ENCODE assay signal across 11 cellular contexts in the genomic region with DNA sequence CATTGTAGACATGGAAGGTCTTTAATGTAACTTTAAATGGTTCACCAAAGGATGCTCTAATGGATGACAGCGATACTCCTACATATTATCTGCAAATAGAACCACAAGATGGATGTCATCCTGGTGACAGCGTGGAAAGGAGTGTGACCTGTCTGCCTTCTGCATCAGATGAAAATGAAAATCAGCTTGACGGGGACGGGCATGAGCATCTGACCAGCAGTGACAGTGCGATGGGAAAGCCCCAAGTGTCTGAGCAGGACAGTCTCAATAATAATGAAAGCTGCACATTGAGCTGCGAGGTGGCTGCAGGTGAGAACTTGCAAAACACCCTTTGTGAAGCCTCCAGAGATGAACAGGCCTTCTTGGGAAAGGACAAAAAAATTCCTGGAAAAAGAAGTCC. TPM values are rescaled to one million over a fixed set of nuclear protein-coding genes. Genes with fewer than 3 reads are reported as not detected.
DNase-seq lines count a peak whose midpoint lies in the region; ATAC-seq and TF ChIP-seq lines count a peak whose summit lies in the region.
"Had no signal": no experiment of that assay in that cellular context is flagged by ENCODE, and none has a peak within 500 bp of the region (broad histone marks: within the 10 kb centered on the region; RNA-seq: fewer than 3 reads in every experiment).

No MANE protein-coding gene starts in this region.

- H3K36me3 ChIP-seq in IMR-90 (ENCODE audit: control insufficient read depth, insufficient read depth, low read length) = peaks cover 4% of the 10 kb centered on the region

- peak overlapping the region; percentile 81 for H2BK120ac ChIP-seq in IMR-90 (ENCODE audit: low read depth, low read length)

- peak overlapping the region; percentile 95 for H2AK5ac ChIP-seq in IMR-90 (ENCODE audit: low read depth, low read length)

- TF ChIP-seq POLR2A in IMR-90 (IDR thresholded peaks at IDR 0.05; ENCODE audit: low read depth, low read length) = no peak

- H3K79me1 ChIP-seq in IMR-90 (ENCODE audit: low read depth in 1 of 2, low read length in 2 of 2) = peaks cover 14 to 53% of the 10 kb centered on the region in 2 experiments

- H3K4me3 ChIP-seq in GM12865 (ENCODE audit: low read depth, low read length) (peak overlapping the region; percentile 41), IMR-90 (ENCODE audit: insufficient read depth, low read depth, low read length) (no peak overlapping the region)

- H3K9ac ChIP-seq in IMR-90 (ENCODE audit: low read depth, low read length) = no peak overlapping the region
- H3K9ac ChIP-seq: parathyroid adenoma had no signal

- peak overlapping the region; percentile 97; the same call in 2 of the 3 replicates for H2BK15ac ChIP-seq in IMR-90 (ENCODE audit: low read depth, low read length)

- peak; percentile 98 for ATAC-seq in GM19043 (IDR thresholded peaks at IDR 0.05; ENCODE audit: low read depth, unreplicated experiment)
- peak; percentile 98 for ATAC-seq in HG02759 (IDR thresholded peaks at IDR 0.05; ENCODE audit: unreplicated experiment)
- ATAC-seq in IMR-90 (ENCODE audit: low read depth) = no peak

- peaks cover 12% of the 10 kb centered on the region for H3K9me1 ChIP-seq in IMR-90 (ENCODE audit: insufficient read depth, low read length)

- H3K4me3 Mint-ChIP-seq in mesothelial cell of epicardium = no peak overlapping the region

- dilution Hi-C loops in IMR-90 (cut with HindIII; ENCODE audit: low sequenced_read_pairs, unreplicated experiment) = no loop called here

- H3K4me1 Mint-ChIP-seq in mesothelial cell of epicardium = peaks cover 5% of the 10 kb centered on the region

- TF ChIP-seq RAD21 in IMR-90 (IDR thresholded peaks at IDR 0.05; ENCODE audit: low read length) = no peak

- peak overlapping the region; percentile 96 for H3K4ac ChIP-seq in IMR-90 (ENCODE audit: low read depth, low read length)

- no peak overlapping the region for H2AFZ ChIP-seq in IMR-90 (replicated peaks; ENCODE audit: low read length, poor library complexity)
- H2AFZ ChIP-seq: parathyroid adenoma had no signal

- H4K20me1 ChIP-seq in IMR-90 (ENCODE audit: insufficient read depth, low read length) = no peaks in the 10 kb centered on the region

- TF ChIP-seq CTCF in GM12865 (IDR thresholded peaks at IDR 0.05; ENCODE audit: insufficient read depth, low read depth, low read length, missing control alignments) = no peak
- TF ChIP-seq CTCF in IMR-90 (conservative IDR thresholded peaks at IDR 0.05; ENCODE audit: low read depth, low read length) = no peak
- TF ChIP-seq CTCF in mesothelial cell of epicardium (IDR thresholded peaks at IDR 0.05; ENCODE audit: unreplicated experiment) = no peak

- H3K23ac ChIP-seq in IMR-90 (ENCODE audit: low read depth, low read length) = peak overlapping the region; percentile 80

- H3K27me3 ChIP-seq in IMR-90 (ENCODE audit: control insufficient read depth, insufficient read depth, low read length) = no peaks in the 10 kb centered on the region

- H2BK5ac ChIP-seq in IMR-90 (ENCODE audit: low read depth, low read length, poor library complexity, severe bottlenecking) = peak overlapping the region; percentile 70

- H3K4me2 ChIP-seq in IMR-90 (ENCODE audit: low read depth, low read length) = no peak overlapping the region

- 97% methylated on average over 4 of the region's 6 CpGs; no CpG with 5 or more reads in 1 of the 2 experiments for WGBS in IMR-90 (ENCODE audit: extremely low coverage in 2 of 2, insufficient read length in 1 of 2), 2 experiments

- peak overlapping the region; percentile 74 for H3K14ac ChIP-seq in IMR-90 (replicated peaks; ENCODE audit: low read depth, low read length)

- peaks cover 14% of the 10 kb centered on the region for H3K9me3 Mint-ChIP-seq in mesothelial cell of epicardium

- BruUV-seq in IMR-90 (replicated peaks; lab: Mats Ljungman, UMichigan) = no TSS peak

- H3K27me3 Mint-ChIP-seq in mesothelial cell of epicardium (ENCODE audit: low read depth) = no peaks in the 10 kb centered on the region
- H3K27me3 Mint-ChIP-seq: IgD-negative memory B cell had no signal

- peaks cover 2% of the 10 kb centered on the region; the same call in 1 of the 2 replicates for H3K9me3 ChIP-seq in IMR-90 (ENCODE audit: control insufficient read depth, insufficient read depth, low read length)

- in situ Hi-C loops in IMR-90 (cut with MboI; ENCODE audit: low sequenced_read_pairs) = no loop called here

- peaks cover 27% of the 10 kb centered on the region for H3K36me3 Mint-ChIP-seq in mesothelial cell of epicardium

- H3K27ac ChIP-seq in IMR-90 (ENCODE audit: insufficient read depth, low read length) = peak overlapping the region; percentile 36; the same call in 1 of the 2 replicates
- H3K27ac ChIP-seq: parathyroid adenoma had no signal

- H4K91ac ChIP-seq in IMR-90 (ENCODE audit: insufficient read depth, low read depth, low read length) = peak overlapping the region; percentile 98

- peak; percentile 87 for DNase-seq in GM12865 (ENCODE audit: low read depth)
- no peak for DNase-seq in IMR-90
- DNase-seq in OCI-M1 (lab: John Stamatoyannopoulos, UW) = no peak
- DNase-seq in NCI-H1694 (lab: John Stamatoyannopoulos, UW) = no peak
- DNase-seq in epidermal melanocyte (ENCODE audit: insufficient read length, low spot score) = no peak
- no peak for DNase-seq in mesothelial cell of epicardium (ENCODE audit: low spot score in 2 of 2, unreplicated experiment in 2 of 2)
- DNase-seq: DMS153 had no signal

- peak overlapping the region in 1 of 2 experiments; percentile 88; a peak in 2 of 4 replicates for H4K8ac ChIP-seq in IMR-90 (ENCODE audit: low read depth in 2 of 2, low read length in 2 of 2)

- CTCF ChIA-PET in IMR-90 (lab: Yijun Ruan, JAX) = no interaction called here

- peak overlapping the region; percentile 96 for H2BK20ac ChIP-seq in IMR-90 (ENCODE audit: low read depth, low read length)

- intact Hi-C loops in IMR-90 (cut with micrococcal nuclease) = no loop called here

- H4K5ac ChIP-seq in IMR-90 (ENCODE audit: low read depth, low read length) = peak overlapping the region; percentile 13; the same call in 1 of the 2 replicates

- no peak overlapping the region for H3K27ac Mint-ChIP-seq in mesothelial cell of epicardium

- H3K4me1 ChIP-seq in IMR-90 (ENCODE audit: control insufficient read depth, insufficient read depth, low read length) = peaks cover 13% of the 10 kb centered on the region
- H3K4me1 ChIP-seq: parathyroid adenoma had no signal

- peak overlapping the region; percentile 81 for H3K18ac ChIP-seq in IMR-90 (ENCODE audit: low read depth, low read length)

- H2AK9ac ChIP-seq in IMR-90 (replicated peaks; ENCODE audit: low read depth, low read length, poor library complexity) = no peak overlapping the region

- POLR2A ChIA-PET in IMR-90 (lab: Charles Lee; ENCODE audit: unreplicated experiment) = interaction anchor here (0.6 kb wide), 1 partner anchor 31 kb away, joined by 3 read pairs; no protein-coding TSS in a partner anchor

- no peak overlapping the region for H3K56ac ChIP-seq in IMR-90 (ENCODE audit: extremely low read depth, insufficient read depth, low read length)

TF ChIP-seq in IMR-90, 13 proteins besides CTCF, POLR2A, EP300 and RAD21:
- no peak for TF ChIP-seq MXI1 (IDR thresholded peaks at IDR 0.05; ENCODE audit: borderline replicate concordance, low read depth, low read length)
- TF ChIP-seq BHLHE40 (IDR thresholded peaks at IDR 0.05; ENCODE audit: low read depth, low read length) = no peak
- no peak for TF ChIP-seq ELK1 (IDR thresholded peaks at IDR 0.05; ENCODE audit: borderline replicate concordance, low read depth, low read length)
- no peak for TF ChIP-seq RFX5 (IDR thresholded peaks at IDR 0.05; ENCODE audit: low read depth, low read length)
- TF ChIP-seq NFE2L2 (IDR thresholded peaks at IDR 0.05; ENCODE audit: low read depth, low read length) = no peak
- TF ChIP-seq MAFK (IDR thresholded peaks at IDR 0.05; ENCODE audit: low read depth, low read length) = no peak
- TF ChIP-seq RCOR1 (IDR thresholded peaks at IDR 0.05; ENCODE audit: insufficient replicate concordance, low read length) = no peak
- no peak for TF ChIP-seq SMC3 (IDR thresholded peaks at IDR 0.05; ENCODE audit: low read depth, low read length)
- no peak for TF ChIP-seq FOS (IDR thresholded peaks at IDR 0.05; ENCODE audit: low read depth, low read length)
- no peak for TF ChIP-seq CHD1 (IDR thresholded peaks at IDR 0.05; ENCODE audit: low read depth, low read length)
- TF ChIP-seq CEBPB (IDR thresholded peaks at IDR 0.05; ENCODE audit: low read depth, low read length) = no peak
- no peak for TF ChIP-seq MAZ (IDR thresholded peaks at IDR 0.05; ENCODE audit: borderline replicate concordance, low read depth, low read length)
- no peak for TF ChIP-seq USF2 (IDR thresholded peaks at IDR 0.05; ENCODE audit: low read depth, low read length)

RNA-seq across cellular contexts. Expression of gene CNST, which starts 25.2 kb away (rescaled TPM):
- total RNA-seq in IMR-90 (2012; rRNA removed) = 25.5 and 32.8 TPM in 2 replicates
- polyA plus RNA-seq in IMR-90 (2012; rRNA removed) = 14.6 and 15.4 TPM in 2 replicates
- polyA plus RNA-seq in IMR-90 (2012; cell fraction: cytosol; rRNA removed) = 5.6 and 7.6 TPM in 2 replicates
- 8.0 and 21.3 TPM in 2 replicates for polyA plus RNA-seq in IMR-90 (2012; cell fraction: nucleus; rRNA removed; ENCODE audit: low replicate concordance)
- total RNA-seq in mesothelial cell of epicardium = 18.0 to 21.1 TPM (median 21.0 TPM) in 3 replicates

RNA-seq across cellular contexts. Expression of gene TFB2M, which starts 25.4 kb away (rescaled TPM):
- total RNA-seq in IMR-90 (2012; rRNA removed) (13.3 and 22.8 TPM in 2 replicates), mesothelial cell of epicardium (12.1 to 12.7 TPM (median 12.7 TPM) in 3 replicates)
- polyA plus RNA-seq in IMR-90 (2012; rRNA removed) = 13.7 and 15.7 TPM in 2 replicates
- polyA plus RNA-seq in IMR-90 (2012; cell fraction: cytosol; rRNA removed) = 5.1 and 6.2 TPM in 2 replicates
- polyA plus RNA-seq in IMR-90 (2012; cell fraction: nucleus; rRNA removed; ENCODE audit: low replicate concordance) = 4.6 and 8.7 TPM in 2 replicates
